In the genomic region with DNA sequence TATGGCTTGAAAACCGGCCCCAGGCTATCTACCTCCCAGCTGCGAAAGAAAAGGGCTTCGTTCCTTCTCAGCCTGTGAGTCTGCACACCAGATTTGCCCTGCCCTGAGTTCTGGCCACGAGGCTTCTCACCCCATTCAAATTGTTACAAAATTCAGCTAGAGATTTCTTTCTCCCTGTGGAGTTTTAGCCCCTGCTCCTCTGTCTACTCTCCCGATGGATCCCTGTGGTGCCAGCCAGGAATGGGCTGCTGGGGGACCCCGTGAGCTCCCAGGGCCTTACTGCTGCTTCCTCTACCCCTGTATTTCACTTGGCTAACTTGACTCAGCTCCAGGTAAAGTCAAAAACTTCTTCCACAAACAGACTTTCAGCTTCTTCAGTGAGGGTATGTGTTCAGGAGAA, we compare ENCODE assay signal across 1 cellular context.
TF ChIP-seq lines count a peak whose summit lies in the region.

No MANE protein-coding gene starts in this region.

TF ChIP-seq in K562, 482 proteins besides CTCF, POLR2A, EP300 and RAD21:
- TF ChIP-seq EGR1 (conservative IDR thresholded peaks at IDR 0.05) (no peak), ZNF263 (CRISPR knock-in tag; IDR thresholded peaks at IDR 0.05; ENCODE audit: borderline replicate concordance) (no peak), NCOA1 (IDR thresholded peaks at IDR 0.05; ENCODE audit: low read depth) (no peak), FOXM1 (IDR thresholded peaks at IDR 0.05; ENCODE audit: low read depth) (no peak), FOXM1 (CRISPR knock-in tag; IDR thresholded peaks at IDR 0.05; ENCODE audit: low read depth) (no peak), RB1 (IDR thresholded peaks at IDR 0.05; ENCODE audit: low read depth) (no peak), SMAD4 (CRISPR knock-in tag; conservative IDR thresholded peaks at IDR 0.05) (no peak), FOSL1 (tag; conservative IDR thresholded peaks at IDR 0.05) (no peak), CBX2 (IDR thresholded peaks at IDR 0.05; ENCODE audit: insufficient read depth, low read length, poor library complexity, severe bottlenecking) (no peak), SMAD1 (IDR thresholded peaks at IDR 0.05; ENCODE audit: low read depth, low read length, partially characterized antibody) (no peak), ILK (tag; IDR thresholded peaks at IDR 0.05; ENCODE audit: borderline replicate concordance, low read depth) (no peak), ZNF707 (CRISPR knock-in tag; conservative IDR thresholded peaks at IDR 0.05) (no peak), RBM39 (optimal IDR thresholded peaks at IDR 0.05; ENCODE audit: low read depth, low read length) (no peak)
- TF ChIP-seq, protein P1, sequence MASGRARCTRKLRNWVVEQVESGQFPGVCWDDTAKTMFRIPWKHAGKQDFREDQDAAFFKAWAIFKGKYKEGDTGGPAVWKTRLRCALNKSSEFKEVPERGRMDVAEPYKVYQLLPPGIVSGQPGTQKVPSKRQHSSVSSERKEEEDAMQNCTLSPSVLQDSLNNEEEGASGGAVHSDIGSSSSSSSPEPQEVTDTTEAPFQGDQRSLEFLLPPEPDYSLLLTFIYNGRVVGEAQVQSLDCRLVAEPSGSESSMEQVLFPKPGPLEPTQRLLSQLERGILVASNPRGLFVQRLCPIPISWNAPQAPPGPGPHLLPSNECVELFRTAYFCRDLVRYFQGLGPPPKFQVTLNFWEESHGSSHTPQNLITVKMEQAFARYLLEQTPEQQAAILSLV (tag; IDR thresholded peaks at IDR 0.05), result no peak
- TF ChIP-seq, protein P2, sequence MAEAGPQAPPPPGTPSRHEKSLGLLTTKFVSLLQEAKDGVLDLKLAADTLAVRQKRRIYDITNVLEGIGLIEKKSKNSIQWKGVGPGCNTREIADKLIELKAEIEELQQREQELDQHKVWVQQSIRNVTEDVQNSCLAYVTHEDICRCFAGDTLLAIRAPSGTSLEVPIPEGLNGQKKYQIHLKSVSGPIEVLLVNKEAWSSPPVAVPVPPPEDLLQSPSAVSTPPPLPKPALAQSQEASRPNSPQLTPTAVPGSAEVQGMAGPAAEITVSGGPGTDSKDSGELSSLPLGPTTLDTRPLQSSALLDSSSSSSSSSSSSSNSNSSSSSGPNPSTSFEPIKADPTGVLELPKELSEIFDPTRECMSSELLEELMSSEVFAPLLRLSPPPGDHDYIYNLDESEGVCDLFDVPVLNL (CRISPR knock-in tag; IDR thresholded peaks at IDR 0.05; ENCODE audit: low read depth), result no peak
- TF ChIP-seq, protein P3, sequence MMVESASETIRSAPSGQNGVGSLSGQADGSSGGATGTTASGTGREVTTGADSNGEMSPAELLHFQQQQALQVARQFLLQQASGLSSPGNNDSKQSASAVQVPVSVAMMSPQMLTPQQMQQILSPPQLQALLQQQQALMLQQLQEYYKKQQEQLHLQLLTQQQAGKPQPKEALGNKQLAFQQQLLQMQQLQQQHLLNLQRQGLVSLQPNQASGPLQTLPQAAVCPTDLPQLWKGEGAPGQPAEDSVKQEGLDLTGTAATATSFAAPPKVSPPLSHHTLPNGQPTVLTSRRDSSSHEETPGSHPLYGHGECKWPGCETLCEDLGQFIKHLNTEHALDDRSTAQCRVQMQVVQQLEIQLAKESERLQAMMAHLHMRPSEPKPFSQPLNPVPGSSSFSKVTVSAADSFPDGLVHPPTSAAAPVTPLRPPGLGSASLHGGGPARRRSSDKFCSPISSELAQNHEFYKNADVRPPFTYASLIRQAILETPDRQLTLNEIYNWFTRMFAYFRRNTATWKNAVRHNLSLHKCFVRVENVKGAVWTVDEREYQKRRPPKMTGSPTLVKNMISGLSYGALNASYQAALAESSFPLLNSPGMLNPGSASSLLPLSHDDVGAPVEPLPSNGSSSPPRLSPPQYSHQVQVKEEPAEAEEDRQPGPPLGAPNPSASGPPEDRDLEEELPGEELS (CRISPR knock-in tag; IDR thresholded peaks at IDR 0.05; ENCODE audit: borderline replicate concordance), result no peak
- TF ChIP-seq, protein P4, sequence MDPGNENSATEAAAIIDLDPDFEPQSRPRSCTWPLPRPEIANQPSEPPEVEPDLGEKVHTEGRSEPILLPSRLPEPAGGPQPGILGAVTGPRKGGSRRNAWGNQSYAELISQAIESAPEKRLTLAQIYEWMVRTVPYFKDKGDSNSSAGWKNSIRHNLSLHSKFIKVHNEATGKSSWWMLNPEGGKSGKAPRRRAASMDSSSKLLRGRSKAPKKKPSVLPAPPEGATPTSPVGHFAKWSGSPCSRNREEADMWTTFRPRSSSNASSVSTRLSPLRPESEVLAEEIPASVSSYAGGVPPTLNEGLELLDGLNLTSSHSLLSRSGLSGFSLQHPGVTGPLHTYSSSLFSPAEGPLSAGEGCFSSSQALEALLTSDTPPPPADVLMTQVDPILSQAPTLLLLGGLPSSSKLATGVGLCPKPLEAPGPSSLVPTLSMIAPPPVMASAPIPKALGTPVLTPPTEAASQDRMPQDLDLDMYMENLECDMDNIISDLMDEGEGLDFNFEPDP (CRISPR knock-in tag; IDR thresholded peaks at IDR 0.05), result no peak
- TF ChIP-seq, protein P5, sequence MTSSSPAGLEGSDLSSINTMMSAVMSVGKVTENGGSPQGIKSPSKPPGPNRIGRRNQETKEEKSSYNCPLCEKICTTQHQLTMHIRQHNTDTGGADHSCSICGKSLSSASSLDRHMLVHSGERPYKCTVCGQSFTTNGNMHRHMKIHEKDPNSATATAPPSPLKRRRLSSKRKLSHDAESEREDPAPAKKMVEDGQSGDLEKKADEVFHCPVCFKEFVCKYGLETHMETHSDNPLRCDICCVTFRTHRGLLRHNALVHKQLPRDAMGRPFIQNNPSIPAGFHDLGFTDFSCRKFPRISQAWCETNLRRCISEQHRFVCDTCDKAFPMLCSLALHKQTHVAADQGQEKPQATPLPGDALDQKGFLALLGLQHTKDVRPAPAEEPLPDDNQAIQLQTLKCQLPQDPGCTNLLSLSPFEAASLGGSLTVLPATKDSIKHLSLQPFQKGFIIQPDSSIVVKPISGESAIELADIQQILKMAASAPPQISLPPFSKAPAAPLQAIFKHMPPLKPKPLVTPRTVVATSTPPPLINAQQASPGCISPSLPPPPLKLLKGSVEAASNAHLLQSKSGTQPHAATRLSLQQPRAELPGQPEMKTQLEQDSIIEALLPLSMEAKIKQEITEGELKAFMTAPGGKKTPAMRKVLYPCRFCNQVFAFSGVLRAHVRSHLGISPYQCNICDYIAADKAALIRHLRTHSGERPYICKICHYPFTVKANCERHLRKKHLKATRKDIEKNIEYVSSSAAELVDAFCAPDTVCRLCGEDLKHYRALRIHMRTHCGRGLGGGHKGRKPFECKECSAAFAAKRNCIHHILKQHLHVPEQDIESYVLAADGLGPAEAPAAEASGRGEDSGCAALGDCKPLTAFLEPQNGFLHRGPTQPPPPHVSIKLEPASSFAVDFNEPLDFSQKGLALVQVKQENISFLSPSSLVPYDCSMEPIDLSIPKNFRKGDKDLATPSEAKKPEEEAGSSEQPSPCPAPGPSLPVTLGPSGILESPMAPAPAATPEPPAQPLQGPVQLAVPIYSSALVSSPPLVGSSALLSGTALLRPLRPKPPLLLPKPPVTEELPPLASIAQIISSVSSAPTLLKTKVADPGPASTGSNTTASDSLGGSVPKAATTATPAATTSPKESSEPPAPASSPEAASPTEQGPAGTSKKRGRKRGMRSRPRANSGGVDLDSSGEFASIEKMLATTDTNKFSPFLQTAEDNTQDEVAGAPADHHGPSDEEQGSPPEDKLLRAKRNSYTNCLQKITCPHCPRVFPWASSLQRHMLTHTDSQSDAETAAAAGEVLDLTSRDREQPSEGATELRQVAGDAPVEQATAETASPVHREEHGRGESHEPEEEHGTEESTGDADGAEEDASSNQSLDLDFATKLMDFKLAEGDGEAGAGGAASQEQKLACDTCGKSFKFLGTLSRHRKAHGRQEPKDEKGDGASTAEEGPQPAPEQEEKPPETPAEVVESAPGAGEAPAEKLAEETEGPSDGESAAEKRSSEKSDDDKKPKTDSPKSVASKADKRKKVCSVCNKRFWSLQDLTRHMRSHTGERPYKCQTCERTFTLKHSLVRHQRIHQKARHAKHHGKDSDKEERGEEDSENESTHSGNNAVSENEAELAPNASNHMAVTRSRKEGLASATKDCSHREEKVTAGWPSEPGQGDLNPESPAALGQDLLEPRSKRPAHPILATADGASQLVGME (CRISPR knock-in tag; IDR thresholded peaks at IDR 0.05), result no peak
- TF ChIP-seq, protein P6, sequence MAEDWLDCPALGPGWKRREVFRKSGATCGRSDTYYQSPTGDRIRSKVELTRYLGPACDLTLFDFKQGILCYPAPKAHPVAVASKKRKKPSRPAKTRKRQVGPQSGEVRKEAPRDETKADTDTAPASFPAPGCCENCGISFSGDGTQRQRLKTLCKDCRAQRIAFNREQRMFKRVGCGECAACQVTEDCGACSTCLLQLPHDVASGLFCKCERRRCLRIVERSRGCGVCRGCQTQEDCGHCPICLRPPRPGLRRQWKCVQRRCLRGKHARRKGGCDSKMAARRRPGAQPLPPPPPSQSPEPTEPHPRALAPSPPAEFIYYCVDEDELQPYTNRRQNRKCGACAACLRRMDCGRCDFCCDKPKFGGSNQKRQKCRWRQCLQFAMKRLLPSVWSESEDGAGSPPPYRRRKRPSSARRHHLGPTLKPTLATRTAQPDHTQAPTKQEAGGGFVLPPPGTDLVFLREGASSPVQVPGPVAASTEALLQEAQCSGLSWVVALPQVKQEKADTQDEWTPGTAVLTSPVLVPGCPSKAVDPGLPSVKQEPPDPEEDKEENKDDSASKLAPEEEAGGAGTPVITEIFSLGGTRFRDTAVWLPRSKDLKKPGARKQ (CRISPR knock-in tag; IDR thresholded peaks at IDR 0.05), result no peak
- TF ChIP-seq, protein P7, sequence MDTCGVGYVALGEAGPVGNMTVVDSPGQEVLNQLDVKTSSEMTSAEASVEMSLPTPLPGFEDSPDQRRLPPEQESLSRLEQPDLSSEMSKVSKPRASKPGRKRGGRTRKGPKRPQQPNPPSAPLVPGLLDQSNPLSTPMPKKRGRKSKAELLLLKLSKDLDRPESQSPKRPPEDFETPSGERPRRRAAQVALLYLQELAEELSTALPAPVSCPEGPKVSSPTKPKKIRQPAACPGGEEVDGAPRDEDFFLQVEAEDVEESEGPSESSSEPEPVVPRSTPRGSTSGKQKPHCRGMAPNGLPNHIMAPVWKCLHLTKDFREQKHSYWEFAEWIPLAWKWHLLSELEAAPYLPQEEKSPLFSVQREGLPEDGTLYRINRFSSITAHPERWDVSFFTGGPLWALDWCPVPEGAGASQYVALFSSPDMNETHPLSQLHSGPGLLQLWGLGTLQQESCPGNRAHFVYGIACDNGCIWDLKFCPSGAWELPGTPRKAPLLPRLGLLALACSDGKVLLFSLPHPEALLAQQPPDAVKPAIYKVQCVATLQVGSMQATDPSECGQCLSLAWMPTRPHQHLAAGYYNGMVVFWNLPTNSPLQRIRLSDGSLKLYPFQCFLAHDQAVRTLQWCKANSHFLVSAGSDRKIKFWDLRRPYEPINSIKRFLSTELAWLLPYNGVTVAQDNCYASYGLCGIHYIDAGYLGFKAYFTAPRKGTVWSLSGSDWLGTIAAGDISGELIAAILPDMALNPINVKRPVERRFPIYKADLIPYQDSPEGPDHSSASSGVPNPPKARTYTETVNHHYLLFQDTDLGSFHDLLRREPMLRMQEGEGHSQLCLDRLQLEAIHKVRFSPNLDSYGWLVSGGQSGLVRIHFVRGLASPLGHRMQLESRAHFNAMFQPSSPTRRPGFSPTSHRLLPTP (IDR thresholded peaks at IDR 0.05; ENCODE audit: borderline replicate concordance, extremely low read depth, insufficient read length), result no peak
